ENCODE assay signal across 9 cellular contexts in genomic region chr12:122889658-122890561, GRCh38. TPM values are rescaled to one million over a fixed set of nuclear protein-coding genes. Genes with fewer than 3 reads are reported as not detected.
DNase-seq lines count a peak whose midpoint lies in the region; ATAC-seq, FAIRE-seq and TF ChIP-seq lines count a peak whose summit lies in the region.
"Had no signal": no experiment of that assay in that cellular context is flagged by ENCODE, and none has a peak within 500 bp of the region (broad histone marks: within the 10 kb centered on the region; RNA-seq: fewer than 3 reads in every experiment).

No MANE protein-coding gene starts in this region.

- POLR2A ChIA-PET in K562 (lab: Yijun Ruan, JAX) (interaction anchor here (0.7 to 2.1 kb wide), 3 partner anchors 10 to 43 kb away, joined by 3 to 8 read pairs (median 4); no protein-coding TSS in a partner anchor), A673 (lab: Charles Lee; ENCODE audit: low non-redundant PET) (no interaction called here)

- peaks cover 10% of the 10 kb centered on the region for H3K36me3 Mint-ChIP-seq in CD4-positive, CD25-positive, alpha-beta regulatory T cell
- no peaks in the 10 kb centered on the region for H3K36me3 Mint-ChIP-seq in natural killer cell

- TF ChIP-seq POLR2A in K562 (conservative IDR thresholded peaks at IDR 0.05) = no peak

- no peaks in the 10 kb centered on the region for H3K36me3 ChIP-seq in CD4-positive, CD25-positive, alpha-beta regulatory T cell (ENCODE audit: control insufficient read depth, insufficient read depth, low read length)
- H3K36me3 ChIP-seq in K562 (ENCODE audit: control insufficient read depth, insufficient read depth, low read length) (peaks cover 18% of the 10 kb centered on the region; the same call in 2 of the 3 replicates), A673 (ENCODE audit: insufficient read depth, low read length, poor library complexity, severe bottlenecking) (no peaks in the 10 kb centered on the region)

- H3K27me3 ChIP-seq in CD4-positive, CD25-positive, alpha-beta regulatory T cell (ENCODE audit: control insufficient read depth, insufficient read depth, low read length) = no peaks in the 10 kb centered on the region
- H3K27me3 ChIP-seq in K562 (ENCODE audit: control insufficient read depth in 2 of 2, insufficient read depth in 2 of 2, low read length in 2 of 2) (no peaks in the 10 kb centered on the region), A673 (replicated peaks; ENCODE audit: insufficient read depth, low read depth, low read length, poor library complexity) (no peaks in the 10 kb centered on the region)

- H4K20me1 ChIP-seq in K562 (replicated peaks; ENCODE audit: control insufficient read depth, insufficient read depth, low read length) = peaks cover 41% of the 10 kb centered on the region

- no peak for DNase-seq in CD4-positive, CD25-positive, alpha-beta regulatory T cell
- DNase-seq in Kasumi-1 (lab: John Stamatoyannopoulos, UW) (peak; percentile 71 to 84), K562 (ENCODE audit: extremely low read depth in 1 of 4, low spot score in 3 of 4) (no peak), natural killer cell (no peak), RKO (ENCODE audit: low spot score) (no peak), A673 (ENCODE audit: low spot score) (no peak), iPS-NIHi7 (ENCODE audit: extremely low spot score) (no peak)
- no peak for DNase-seq in stimulated activated CD4-positive, alpha-beta T cell treated with anti-CD3 and anti-CD28 coated beads, Interleukin-12 subunit alpha, Interleukin-12 subunit beta, amount 100 ng/mL, for 4 hours
- DNase-seq: NCI-H510A treated with DMSO at 0.1 percent for 48 hours had no signal

- no peak for FAIRE-seq in K562 (lab: Jason Lieb, UNC)

- no peak for TF ChIP-seq RAD21 in K562 (CRISPR knock-in tag; conservative IDR thresholded peaks at IDR 0.05 in 1 of 2, IDR thresholded peaks at IDR 0.05 in 1 of 2)

- in situ Hi-C loops in K562 (cut with MboI) = no loop called here

- H3K9me3 ChIP-seq in CD4-positive, CD25-positive, alpha-beta regulatory T cell (ENCODE audit: control insufficient read depth in 2 of 2, low read length in 2 of 2) = no peaks in the 10 kb centered on the region
- H3K9me3 ChIP-seq in K562 (replicated peaks; ENCODE audit: control insufficient read depth, insufficient read depth, low read depth, low read length) = no peaks in the 10 kb centered on the region
- H3K9me3 ChIP-seq in A673 (ENCODE audit: low read depth, low read length, poor library complexity, severe bottlenecking) = no peaks in the 10 kb centered on the region

- no peak for ATAC-seq in CD4-positive, CD25-positive, alpha-beta regulatory T cell (ENCODE audit: low read depth in 2 of 2)
- ATAC-seq in K562 (no peak), natural killer cell (peak; percentile 37 to 58 (median 52))

- H3K27ac ChIP-seq in CD4-positive, CD25-positive, alpha-beta regulatory T cell (ENCODE audit: insufficient read depth, low read length, poor library complexity, severe bottlenecking) = no peak overlapping the region
- H3K27ac ChIP-seq in K562 (ENCODE audit: extremely low read depth, low read depth, low read length) = no peak overlapping the region
- no peak overlapping the region for H3K27ac ChIP-seq in A673 (ENCODE audit: low read depth, low read length, poor library complexity, severe bottlenecking)

- peak overlapping the region in 3 of 4 donors; percentile 71 to 91 (median 83) for H3K4me3 Mint-ChIP-seq in CD4-positive, CD25-positive, alpha-beta regulatory T cell
- H3K4me3 Mint-ChIP-seq in natural killer cell = peak overlapping the region; percentile 90

- H3K4me1 Mint-ChIP-seq in CD4-positive, CD25-positive, alpha-beta regulatory T cell = peaks cover 43 to 91% (median 70%) of the 10 kb centered on the region in 4 donors
- peaks cover 87% of the 10 kb centered on the region in 2 donors for H3K4me1 Mint-ChIP-seq in natural killer cell

- no peak for TF ChIP-seq EP300 in K562 (IDR thresholded peaks at IDR 0.05; ENCODE audit: low read length)

- H3K4me1 ChIP-seq in CD4-positive, CD25-positive, alpha-beta regulatory T cell (ENCODE audit: control insufficient read depth, insufficient read depth, low read length, poor library complexity, severe bottlenecking) = peaks cover 73% of the 10 kb centered on the region
- H3K4me1 ChIP-seq in K562 (replicated peaks in 1 of 2; ENCODE audit: control insufficient read depth in 2 of 2, insufficient read depth in 2 of 2, low read length in 2 of 2) (peaks cover 41 to 80% of the 10 kb centered on the region in 2 experiments), A673 (ENCODE audit: insufficient read depth, low read length, poor library complexity, severe bottlenecking) (peaks cover 68% of the 10 kb centered on the region)

- CTCF ChIA-PET in K562 (lab: Yijun Ruan, JAX; ENCODE audit: low intra/inter-chr PET ratio) = no interaction called here
- CTCF ChIA-PET in A673 (lab: Charles Lee) = no interaction called here

- H3K79me2 ChIP-seq in K562 (ENCODE audit: control insufficient read depth, insufficient read depth, low read length) = peaks cover 96% of the 10 kb centered on the region

- H3K9me3 Mint-ChIP-seq in CD4-positive, CD25-positive, alpha-beta regulatory T cell = no peaks in the 10 kb centered on the region
- no peaks in the 10 kb centered on the region for H3K9me3 Mint-ChIP-seq in natural killer cell

- peaks cover 1% of the 10 kb centered on the region for H3K27me3 Mint-ChIP-seq in CD4-positive, CD25-positive, alpha-beta regulatory T cell
- H3K27me3 Mint-ChIP-seq in natural killer cell (ENCODE audit: low read depth in 2 of 2) = no peaks in the 10 kb centered on the region

- H3K4me3 ChIP-seq in CD4-positive, CD25-positive, alpha-beta regulatory T cell (ENCODE audit: low read depth, low read length) = no peak overlapping the region
- H3K4me3 ChIP-seq in K562 (no peak overlapping the region), A673 (ENCODE audit: low read depth, low read length, poor library complexity, severe bottlenecking) (no peak overlapping the region)

- peak overlapping the region; percentile 78 to 95 (median 80) for H3K27ac Mint-ChIP-seq in CD4-positive, CD25-positive, alpha-beta regulatory T cell
- H3K27ac Mint-ChIP-seq in natural killer cell = peak overlapping the region; percentile 87 to 100

- BruUV-seq in K562 (replicated peaks; lab: Mats Ljungman, UMichigan) = no TSS peak
- BruUV-seq in A673 (replicated peaks; lab: Mats Ljungman, UMichigan) = no TSS peak

- H3K4me2 ChIP-seq in K562 (ENCODE audit: insufficient read depth, low read length) = no peak overlapping the region

- H3K9me1 ChIP-seq in K562 (ENCODE audit: control insufficient read depth, insufficient read depth, low read length) = no peaks in the 10 kb centered on the region

- intact Hi-C loops in K562 (cut with micrococcal nuclease) (loop anchor here (10.0 kb wide), 1 partner anchor 345 kb away; the partner anchor contains the start of genes MPHOSPH9 and MTRFR), natural killer cell (cut with micrococcal nuclease) (loop anchor here (1.0 kb wide), 1 partner anchor 8 kb away; no protein-coding TSS in a partner anchor), A673 (cut with micrococcal nuclease; ENCODE audit: unreplicated experiment) (no loop called here)

- H2AFZ ChIP-seq in K562 (ENCODE audit: low read depth, low read length) = no peak overlapping the region

- peak overlapping the region in 1 of 2 experiments; percentile 4; a peak in 1 of 4 replicates for H3K9ac ChIP-seq in K562 (ENCODE audit: insufficient read depth in 1 of 2, low read depth in 2 of 2, low read length in 2 of 2)

- no peak for TF ChIP-seq CTCF in K562 (IDR thresholded peaks at IDR 0.05 in 2 of 3, conservative IDR thresholded peaks at IDR 0.05 in 1 of 3; ENCODE audit: insufficient read depth in 2 of 3, low read depth in 1 of 3, low read length in 3 of 3)
- TF ChIP-seq CTCF in natural killer cell (IDR thresholded peaks at IDR 0.05) = no peak
- no peak for TF ChIP-seq CTCF in A673 (conservative IDR thresholded peaks at IDR 0.05; ENCODE audit: low read depth, low read length)

- WGBS in K562 (ENCODE audit: insufficient coverage, low coverage, missing lambda C conversion rate) = 78% methylated on average over 16 of the region's 19 CpGs

RNA-seq across cellular contexts. Expression of gene VPS37B, which starts 6.0 kb away (rescaled TPM):
- 99.2 TPM for total RNA-seq in CD4-positive, CD25-positive, alpha-beta regulatory T cell
- 10 to 100 TPM; 19.0 to 23.4 (median 20.9) TPM for polyA plus RNA-seq in CD4-positive, CD25-positive, alpha-beta regulatory T cell
- 49.3 and 58.0 TPM in 2 replicates for total RNA-seq in K562 (2011; cell fraction: chromatin; rRNA removed; ENCODE audit: low replicate concordance)
- total RNA-seq in K562 (2011; cell fraction: nucleolus; rRNA removed) = 33.2 and 33.4 TPM in 2 replicates
- 41.1 and 66.6 TPM in 2 replicates for total RNA-seq in K562 (2011; cell fraction: nucleoplasm; rRNA removed)
- total RNA-seq in K562 (2014; rRNA removed) = 27.9 and 34.1 TPM in 2 replicates
- total RNA-seq in K562 (2014; rRNA removed; fragmentation: Illumina TruSeq; extraction: Trizol) = 9.5 and 12.3 TPM in 2 replicates
- 18.1 and 18.5 TPM in 2 replicates for total RNA-seq in K562 (2015; rRNA removed; fragmentation: Illumina TruSeq; extraction: Trizol)
- 35.8 and 37.4 TPM in 2 replicates for total RNA-seq in K562 (2021)
- polyA plus RNA-seq in K562 (2011; rRNA removed) = 13.8 TPM in 2 replicates
- 19.4 and 30.1 TPM in 2 replicates for polyA plus RNA-seq in K562 (2011; cell fraction: cytosol; rRNA removed)
- polyA plus RNA-seq in K562 (2011; cell fraction: nucleus; rRNA removed) = 22.7 and 30.0 TPM in 2 replicates
- polyA plus RNA-seq in K562 (2012) = 18.5 and 22.9 TPM in 2 replicates
- polyA plus RNA-seq in K562 (2014; fragmentation: Illumina TruSeq; extraction: Trizol) = 17.9 and 24.0 TPM in 2 replicates
- under 1 TPM; 0.28 to 0.34 TPM for polyA plus RNA-seq in K562 (2014; fragmentation: Nextera tagmentation; extraction: Ambion mirVana)
- 24.7 and 33.3 TPM in 2 replicates for polyA plus RNA-seq in K562 (2014; rRNA removed)
- 12.2 and 15.1 TPM in 2 replicates for polyA minus RNA-seq in K562 (2011; rRNA and poly(A)+ RNA removed)
- 13.9 and 17.0 TPM in 2 replicates for polyA minus RNA-seq in K562 (2011; cell fraction: cytosol; rRNA and poly(A)+ RNA removed)
- polyA minus RNA-seq in K562 (2011; cell fraction: nucleus; rRNA and poly(A)+ RNA removed) = 11.8 and 13.6 TPM in 2 replicates
- 100 to 1,000 TPM; 142 to 167 (median 165) TPM for total RNA-seq in natural killer cell
- 30.2 and 34.4 TPM in 2 replicates for total RNA-seq in A673 (2021)

RNA-seq across cellular contexts. Expression of gene HIP1R, which starts 54.7 kb away (rescaled TPM):
- 56.0 TPM for total RNA-seq in CD4-positive, CD25-positive, alpha-beta regulatory T cell
- polyA plus RNA-seq in CD4-positive, CD25-positive, alpha-beta regulatory T cell = 1 to 10 TPM; 3.8 to 7.0 (median 4.7) TPM
- 70.1 and 194 TPM in 2 replicates for total RNA-seq in K562 (2011; cell fraction: chromatin; rRNA removed; ENCODE audit: low replicate concordance)
- 103 and 109 TPM in 2 replicates for total RNA-seq in K562 (2011; cell fraction: nucleolus; rRNA removed)
- total RNA-seq in K562 (2011; cell fraction: nucleoplasm; rRNA removed) = 63.5 and 76.8 TPM in 2 replicates
- total RNA-seq in K562 (2014; rRNA removed) (29.2 and 30.4 TPM in 2 replicates), K562 (2014; rRNA removed; fragmentation: Illumina TruSeq; extraction: Trizol) (6.4 and 8.6 TPM in 2 replicates), K562 (2015; rRNA removed; fragmentation: Illumina TruSeq; extraction: Trizol) (12.0 and 13.2 TPM in 2 replicates), K562 (2021) (27.8 and 31.0 TPM in 2 replicates), natural killer cell (10 to 100 TPM; 78.6 to 93.1 (median 85.5) TPM), A673 (2021) (27.0 and 30.4 TPM in 2 replicates)
- polyA plus RNA-seq in K562 (2011; rRNA removed) (14.2 and 17.2 TPM in 2 replicates), K562 (2014; fragmentation: Illumina TruSeq; extraction: Trizol) (21.7 and 33.6 TPM in 2 replicates), K562 (2014; fragmentation: Nextera tagmentation; extraction: Ambion mirVana) (under 1 TPM; 0.15 to 0.45 TPM), K562 (2014; rRNA removed) (27.0 and 29.1 TPM in 2 replicates)
- 8.8 and 22.2 TPM in 2 replicates for polyA plus RNA-seq in K562 (2011; cell fraction: cytosol; rRNA removed)
- polyA plus RNA-seq in K562 (2011; cell fraction: nucleus; rRNA removed) = 107 and 176 TPM in 2 replicates
- 15.6 and 30.3 TPM in 2 replicates for polyA plus RNA-seq in K562 (2012)
- 5.7 and 11.0 TPM in 2 replicates for polyA minus RNA-seq in K562 (2011; rRNA and poly(A)+ RNA removed)
- 6.4 and 7.5 TPM in 2 replicates for polyA minus RNA-seq in K562 (2011; cell fraction: cytosol; rRNA and poly(A)+ RNA removed)
- polyA minus RNA-seq in K562 (2011; cell fraction: nucleus; rRNA and poly(A)+ RNA removed) = 23.3 and 26.9 TPM in 2 replicates

Comparison
In these comparisons a context has a peak if more than half of its experiments do, and no peak if none do; other contexts are left out.
1. ATAC-seq: peak in natural killer cell (3 of 3); none in CD4-positive, CD25-positive, alpha-beta regulatory T cell (0 of 2) and K562 (single experiment).
2. DNase-seq: peak in Kasumi-1 (2 of 2); none in CD4-positive, CD25-positive, alpha-beta regulatory T cell (0 of 3), K562 (0 of 4), natural killer cell (single experiment), RKO (single experiment), stimulated activated CD4-positive, alpha-beta T cell treated with anti-CD3 and anti-CD28 coated beads, Interleukin-12 subunit alpha, Interleukin-12 subunit beta, amount 100 ng/mL, for 4 hours (single experiment), A673 (single experiment) and iPS-NIHi7 (single experiment).